ENCODE assay signal across 10 cellular contexts in the genomic region with DNA sequence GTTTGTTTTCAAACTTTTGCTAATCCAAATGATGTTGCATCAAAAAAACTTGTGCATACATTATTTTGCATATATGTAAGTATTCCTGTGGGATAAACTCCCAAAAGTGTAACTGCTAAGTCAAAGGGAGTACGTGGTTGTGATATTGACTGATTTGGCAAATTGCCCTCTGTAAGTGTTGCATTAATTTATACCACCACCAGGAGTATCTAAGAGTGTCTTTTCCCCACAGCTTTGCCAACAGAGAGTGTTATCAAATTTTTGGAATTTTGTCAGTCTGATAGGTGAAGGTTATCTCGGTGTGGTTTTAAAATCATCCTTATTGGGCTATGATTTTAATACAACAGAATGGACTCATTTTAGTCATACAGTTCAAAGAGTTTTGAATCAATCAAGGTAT. TPM values are rescaled to one million over a fixed set of nuclear protein-coding genes. Genes with fewer than 3 reads are reported as not detected.
DNase-seq lines count a peak whose midpoint lies in the region; ATAC-seq and TF ChIP-seq lines count a peak whose summit lies in the region.
"Had no signal": no experiment of that assay in that cellular context is flagged by ENCODE, and none has a peak within 500 bp of the region (broad histone marks: within the 10 kb centered on the region; RNA-seq: fewer than 3 reads in every experiment).

No MANE protein-coding gene starts in this region.

- no peak overlapping the region for H3K4me3 ChIP-seq in cardiac muscle cell
- no peak overlapping the region for H3K4me3 ChIP-seq in right atrium auricular region
- no peak overlapping the region for H3K4me3 ChIP-seq in upper lobe of right lung
- no peak overlapping the region for H3K4me3 ChIP-seq in HAP-1

- ATAC-seq in upper lobe of right lung (no peak), HG02970 (IDR thresholded peaks at IDR 0.05; ENCODE audit: low FRiP score, unreplicated experiment) (no peak), GM18519 (IDR thresholded peaks at IDR 0.05; ENCODE audit: low FRiP score, unreplicated experiment) (no peak)

- H3K27ac ChIP-seq in cardiac muscle cell (no peak overlapping the region), right atrium auricular region (no peak overlapping the region), upper lobe of right lung (no peak overlapping the region)

- no peaks in the 10 kb centered on the region for H3K36me3 ChIP-seq in cardiac muscle cell
- H3K36me3 ChIP-seq in right atrium auricular region: no peaks in the 10 kb centered on the region
- no peaks in the 10 kb centered on the region for H3K36me3 ChIP-seq in upper lobe of right lung
- H3K36me3 ChIP-seq in HAP-1 (replicated peaks): no peaks in the 10 kb centered on the region

- intact Hi-C loops in upper lobe of right lung (cut with DNase I): no loop called here

- H3K27me3 ChIP-seq in cardiac muscle cell: no peaks in the 10 kb centered on the region
- no peaks in the 10 kb centered on the region for H3K27me3 ChIP-seq in right atrium auricular region
- no peaks in the 10 kb centered on the region for H3K27me3 ChIP-seq in upper lobe of right lung
- H3K27me3 ChIP-seq in HAP-1 (ENCODE audit: low read depth): peaks cover 8% of the 10 kb centered on the region

- H3K9me3 ChIP-seq in cardiac muscle cell (ENCODE audit: low read depth): no peaks in the 10 kb centered on the region
- no peaks in the 10 kb centered on the region for H3K9me3 ChIP-seq in right atrium auricular region
- no peaks in the 10 kb centered on the region for H3K9me3 ChIP-seq in upper lobe of right lung
- no peaks in the 10 kb centered on the region for H3K9me3 ChIP-seq in HAP-1

- DNase-seq in cardiac muscle cell (ENCODE audit: low read depth in 1 of 2, low spot score in 1 of 2) (peak in 1 of 2 donors; percentile 50), right atrium auricular region (ENCODE audit: low spot score) (no peak), NCI-H2171 treated with DMSO at 0.1 percent for 48 hours (lab: John Stamatoyannopoulos, UW) (peak; percentile 46), dermis microvascular lymphatic vessel endothelial cell (ENCODE audit: low read depth in 2 of 2) (peak; percentile 12 to 31), upper lobe of right lung (no peak), HAP-1 (ENCODE audit: low spot score in 2 of 2) (no peak)
- DNase-seq: COR-L47, H7 had no signal

- peak; percentile 26 for TF ChIP-seq CTCF in cardiac muscle cell (IDR thresholded peaks at IDR 0.05; ENCODE audit: low read depth, low read length)
- TF ChIP-seq CTCF in right atrium auricular region (IDR thresholded peaks at IDR 0.05): no peak
- peak; percentile 17 for TF ChIP-seq CTCF in upper lobe of right lung (IDR thresholded peaks at IDR 0.05)

- H3K4me1 ChIP-seq in cardiac muscle cell (ENCODE audit: low read depth) (no peaks in the 10 kb centered on the region), right atrium auricular region (no peaks in the 10 kb centered on the region), upper lobe of right lung (no peaks in the 10 kb centered on the region), HAP-1 (no peaks in the 10 kb centered on the region)

- in situ Hi-C loops in HAP-1 (cut with MboI; ENCODE audit: low sequenced_read_pairs): no loop called here

RNA-seq across cellular contexts. Expression of gene PARP1, which starts 30.1 kb away (rescaled TPM):
- total RNA-seq in cardiac muscle cell (293 and 373 TPM in 2 replicates), right atrium auricular region (10 to 100 TPM; 68.0 to 70.6 TPM), dermis microvascular lymphatic vessel endothelial cell (119 and 136 TPM in 2 replicates), upper lobe of right lung (64.6 TPM)
- polyA plus RNA-seq in cardiac muscle cell: 192 and 243 TPM in 2 replicates

Comparison
In these comparisons a context has a peak if more than half of its experiments do, and no peak if none do; other contexts are left out.
1. CTCF ChIP-seq: peak in cardiac muscle cell (single experiment) and upper lobe of right lung (single experiment); none in right atrium auricular region (0 of 2).
2. DNase-seq: peak in NCI-H2171 treated with DMSO at 0.1 percent for 48 hours (single experiment) and dermis microvascular lymphatic vessel endothelial cell (2 of 2); none in right atrium auricular region (single experiment), upper lobe of right lung (single experiment) and HAP-1 (0 of 2).